23 cellular contexts compared by ENCODE assay signal in genomic region chr1:182128502-182128901, GRCh38.
"Had no signal": no experiment of that assay in that cellular context is flagged by ENCODE, and none has a peak within 500 bp of the region (broad histone marks: within the 10 kb centered on the region; RNA-seq: fewer than 3 reads in every experiment).

No MANE protein-coding gene starts in this region.

- H3K4me1 Mint-ChIP-seq: activated naive CD8-positive, alpha-beta T cell treated with anti-CD3 and anti-CD28 coated beads, Interleukin-2, amount 10 ng/mL, durations not matched to agents 7 days and 5 days had no signal

- ATAC-seq: activated CD8-positive, alpha-beta T cell treated with anti-CD3 and anti-CD28 coated beads, Interleukin-2, amount 10 ng/mL, durations not matched to agents 7 days and 5 days; T-helper 17 cell; WTC11 had no signal

- H3K27ac Mint-ChIP-seq: activated CD8-positive, alpha-beta T cell treated with anti-CD3 and anti-CD28 coated beads, Interleukin-2, amount 10 ng/mL, durations not matched to agents 7 days and 5 days; activated naive CD8-positive, alpha-beta T cell treated with anti-CD3 and anti-CD28 coated beads, Interleukin-2, amount 10 ng/mL, durations not matched to agents 7 days and 5 days; T-helper 17 cell; WTC11 had no signal

- H3K27me3 ChIP-seq: adrenal gland, MG63 had no signal

- H3K27ac ChIP-seq: adrenal gland had no signal

- H3K9me3 Mint-ChIP-seq: activated naive CD8-positive, alpha-beta T cell treated with anti-CD3 and anti-CD28 coated beads, Interleukin-2, amount 10 ng/mL, durations not matched to agents 7 days and 5 days had no signal

- H3K9me3 ChIP-seq: adrenal gland, MG63 had no signal

- H3K4me3 ChIP-seq: adrenal gland, MG63 had no signal

- H3K4me3 Mint-ChIP-seq: activated CD8-positive, alpha-beta T cell treated with anti-CD3 and anti-CD28 coated beads, Interleukin-2, amount 10 ng/mL, durations not matched to agents 7 days and 5 days; activated naive CD8-positive, alpha-beta T cell treated with anti-CD3 and anti-CD28 coated beads, Interleukin-2, amount 10 ng/mL, durations not matched to agents 7 days and 5 days; T-helper 17 cell; WTC11 had no signal

- H3K4me1 ChIP-seq: adrenal gland had no signal

- DNase-seq: activated CD4-positive, alpha-beta T cell treated with anti-CD3 and anti-CD28 coated beads for 48 hours; activated CD4-positive, alpha-beta T cell treated with anti-CD3 and anti-CD28 coated beads, Interleukin-2, amount 50 U/mL, for 4 hours; activated CD4-positive, CD25-positive, alpha-beta regulatory T cell treated with anti-CD3 and anti-CD28 coated beads, Interleukin-2, amount 50 U/mL, for 72 hours; activated CD8-positive, alpha-beta memory T cell treated with anti-CD3 and anti-CD28 coated beads, Interleukin-2, amount 50 U/mL, for 48 hours; activated CD8-positive, alpha-beta T cell treated with anti-CD3 and anti-CD28 coated beads, Interleukin-2, amount 10 ng/mL, durations not matched to agents 7 days and 5 days; activated naive CD4-positive, alpha-beta T cell treated with anti-CD3 and anti-CD28 coated beads, Interleukin-2, amount 50 U/mL, for 16 hours; activated naive CD8-positive, alpha-beta T cell treated with anti-CD3 and anti-CD28 coated beads, Interleukin-2, amount 10 ng/mL, durations not matched to agents 7 days and 5 days; activated T-cell treated with anti-CD3 and anti-CD28 coated beads, Interleukin-2, amount 50 U/mL, for 1 hour; adrenal gland; MG63; MV-4-11; NCI-H1105; NCI-H1436; NCI-H1694 treated with DMSO at 0.1 percent for 48 hours; NCI-H2029 treated with DMSO at 0.1 percent for 48 hours; NCI-H2171 treated with DMSO at 0.1 percent for 48 hours; NCI-H226; NCI-H526; NCI-H82; SIG-M5; T-helper 17 cell; T-helper 9 cell had no signal

- H3K36me3 ChIP-seq: adrenal gland, MG63 had no signal

- H3K36me3 Mint-ChIP-seq: activated naive CD8-positive, alpha-beta T cell treated with anti-CD3 and anti-CD28 coated beads, Interleukin-2, amount 10 ng/mL, durations not matched to agents 7 days and 5 days had no signal
